Comparison of ENCODE assay signal across 34 cellular contexts in the genomic region with DNA sequence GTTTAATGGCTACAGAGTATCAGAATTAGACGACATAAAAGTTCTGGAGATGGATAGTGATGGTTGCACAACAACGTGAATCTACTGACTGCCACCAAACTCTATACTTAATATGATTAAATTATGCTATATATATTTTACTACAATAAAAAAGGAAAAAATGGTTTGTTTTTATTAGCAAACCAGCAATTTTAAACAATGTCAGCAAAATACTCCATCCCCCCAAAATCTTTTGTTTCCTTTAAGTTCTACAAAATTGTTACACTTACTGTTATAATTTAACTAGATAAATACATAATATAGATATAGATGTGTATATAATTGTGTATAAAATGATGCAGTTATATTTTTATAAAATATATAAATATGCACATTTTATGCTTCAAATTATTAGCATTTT.
DNase-seq lines count a peak whose midpoint lies in the region; ATAC-seq, FAIRE-seq and TF ChIP-seq lines count a peak whose summit lies in the region.
"Had no signal": no experiment of that assay in that cellular context is flagged by ENCODE, and none has a peak within 500 bp of the region (broad histone marks: within the 10 kb centered on the region; RNA-seq: fewer than 3 reads in every experiment).

No MANE protein-coding gene starts in this region.

- H2BK5ac ChIP-seq in IMR-90 (ENCODE audit: low read depth, low read length, poor library complexity, severe bottlenecking): no peak overlapping the region

- TF ChIP-seq EP300 in HepG2 (IDR thresholded peaks at IDR 0.05; ENCODE audit: low read depth in 2 of 2, low read length in 2 of 2) (no peak), HepG2 (CRISPR knock-in tag; IDR thresholded peaks at IDR 0.05; ENCODE audit: borderline replicate concordance) (no peak), K562 (IDR thresholded peaks at IDR 0.05; ENCODE audit: low read length) (no peak)

- H2BK20ac ChIP-seq in IMR-90 (ENCODE audit: low read depth, low read length): no peak overlapping the region

- H3K9me3 ChIP-seq in HepG2 (ENCODE audit: low read length) (no peaks in the 10 kb centered on the region; the same call in 1 of the 2 replicates), right lobe of liver (no peaks in the 10 kb centered on the region), IMR-90 (ENCODE audit: control insufficient read depth, insufficient read depth, low read length) (no peaks in the 10 kb centered on the region; the same call in 1 of the 2 replicates), K562 (replicated peaks; ENCODE audit: control insufficient read depth, insufficient read depth, low read depth, low read length) (0 out of 2 replicates have a peak, but pooled peaks cover 3% of the 10 kb centered on the region), small intestine (ENCODE audit: control insufficient read depth, low read depth) (no peaks in the 10 kb centered on the region)
- H3K9me3 ChIP-seq: A549; BE2C; BLaER1; BLaER1 treated with 17β-estradiol and CSF1 and Interleukin-3, amounts not matched to agents 10 nM and 100 nM; Caco-2 had no signal

- H3K27me3 ChIP-seq in HepG2 (ENCODE audit: control insufficient read depth in 1 of 2, insufficient read depth in 2 of 2, low read length in 2 of 2) (no peaks in the 10 kb centered on the region), right lobe of liver (no peaks in the 10 kb centered on the region), IMR-90 (ENCODE audit: control insufficient read depth, insufficient read depth, low read length) (no peaks in the 10 kb centered on the region), K562 (ENCODE audit: control insufficient read depth in 2 of 2, insufficient read depth in 2 of 2, low read length in 2 of 2) (no peaks in the 10 kb centered on the region), small intestine (ENCODE audit: control insufficient read depth in 2 of 2, insufficient read depth in 2 of 2, low read length in 2 of 2) (no peaks in the 10 kb centered on the region)
- H3K27me3 ChIP-seq: BE2C; BLaER1; BLaER1 treated with 17β-estradiol and CSF1 and Interleukin-3, amounts not matched to agents 10 nM and 100 nM had no signal

- BruUV-seq in HepG2 (replicated peaks; lab: Mats Ljungman, UMichigan) (no TSS peak), IMR-90 (replicated peaks; lab: Mats Ljungman, UMichigan) (no TSS peak), K562 (replicated peaks; lab: Mats Ljungman, UMichigan) (no TSS peak)

- TF ChIP-seq RAD21 in HepG2 (CRISPR knock-in tag; IDR thresholded peaks at IDR 0.05) (no peak), IMR-90 (IDR thresholded peaks at IDR 0.05; ENCODE audit: low read length) (no peak), K562 (CRISPR knock-in tag; conservative IDR thresholded peaks at IDR 0.05 in 1 of 2, IDR thresholded peaks at IDR 0.05 in 1 of 2) (no peak)

- H2BK120ac ChIP-seq in IMR-90 (ENCODE audit: low read depth, low read length): no peak overlapping the region

- DNase-seq in HepG2 (ENCODE audit: low spot score) (no peak), right lobe of liver (no peak), IMR-90 (no peak), K562 (ENCODE audit: extremely low read depth in 1 of 4, low spot score in 3 of 4) (no peak), small intestine (no peak), NCI-H2196 treated with DMSO at 0.1 percent for 48 hours (lab: John Stamatoyannopoulos, UW; ENCODE audit: unreplicated experiment) (no peak), DMS 273 (lab: John Stamatoyannopoulos, UW; ENCODE audit: unreplicated experiment) (no peak)
- DNase-seq in activated naive CD4-positive, alpha-beta T cell treated with Interleukin-2 at 50 U/mL for 16 hours: no peak
- DNase-seq: 8988T; ACHN; AML-193; BE2C; C1 segment of cervical spinal cord; Caco-2; Calu3; CD4-positive, alpha-beta memory T cell; CD4-positive, alpha-beta T cell; CD4-positive, CD25-positive, alpha-beta regulatory T cell; CD8-positive, alpha-beta memory T cell; CD8-positive, alpha-beta T cell; COR-L47; DMS 273 treated with DMSO at 0.1 percent for 48 hours; DMS153; DMS53; DMS79; DMS79 treated with DMSO at 0.1 percent for 48 hours; DND-41; EL had no signal

- H4K20me1 ChIP-seq in HepG2 (ENCODE audit: insufficient read depth, low read length) (no peaks in the 10 kb centered on the region), IMR-90 (ENCODE audit: insufficient read depth, low read length) (no peaks in the 10 kb centered on the region), K562 (replicated peaks; ENCODE audit: control insufficient read depth, insufficient read depth, low read length) (no peaks in the 10 kb centered on the region)
- H4K20me1 ChIP-seq: BLaER1; BLaER1 treated with 17β-estradiol and CSF1 and Interleukin-3, amounts not matched to agents 10 nM and 100 nM had no signal

- WGBS in HepG2 (ENCODE audit: low lambda C conversion rate): 28% methylated on average over 2 of the region's 2 CpGs
- 61% methylated on average over 2 of the region's 2 CpGs for WGBS in right lobe of liver (ENCODE audit: insufficient coverage, low coverage, low lambda C conversion rate, missing lambda C conversion rate)
- WGBS in IMR-90 (ENCODE audit: extremely low coverage in 2 of 2, insufficient read length in 1 of 2), 2 experiments: no CpG with 5 or more reads among the region's 2 CpGs
- 0% methylated on average over 2 of the region's 2 CpGs for WGBS in K562 (ENCODE audit: insufficient coverage, low coverage, missing lambda C conversion rate)
- WGBS in small intestine, 3 donors: 88 to 98% (median 91%) methylated on average over 2 of the region's 2 CpGs

- no peak overlapping the region for H2AFZ ChIP-seq in HepG2 (ENCODE audit: low read length)
- H2AFZ ChIP-seq in IMR-90 (replicated peaks; ENCODE audit: low read length, poor library complexity): no peak overlapping the region
- H2AFZ ChIP-seq in K562 (ENCODE audit: low read depth, low read length): no peak overlapping the region

- no peak overlapping the region for H3K23ac ChIP-seq in IMR-90 (ENCODE audit: low read depth, low read length)

- H3K9me1 ChIP-seq in IMR-90 (ENCODE audit: insufficient read depth, low read length): no peaks in the 10 kb centered on the region
- no peaks in the 10 kb centered on the region for H3K9me1 ChIP-seq in K562 (ENCODE audit: control insufficient read depth, insufficient read depth, low read length)

- ATAC-seq in HepG2 (no peak), right lobe of liver (no peak), IMR-90 (ENCODE audit: low read depth) (no peak), K562 (no peak)
- ATAC-seq: A549; CD8-positive, alpha-beta T cell had no signal

- H3K14ac ChIP-seq in IMR-90 (replicated peaks; ENCODE audit: low read depth, low read length): no peak overlapping the region

- CTCF ChIA-PET in HepG2 (lab: Yijun Ruan, JAX; ENCODE audit: low intra/inter-chr PET ratio, low total read pairs) (no interaction called here), IMR-90 (lab: Yijun Ruan, JAX) (no interaction called here), K562 (lab: Yijun Ruan, JAX; ENCODE audit: low intra/inter-chr PET ratio) (no interaction called here)

- no peak overlapping the region for H3K4ac ChIP-seq in IMR-90 (ENCODE audit: low read depth, low read length)

- no peak overlapping the region for H3K18ac ChIP-seq in IMR-90 (ENCODE audit: low read depth, low read length)

- H4K5ac ChIP-seq in IMR-90 (ENCODE audit: low read depth, low read length): no peak overlapping the region

- in situ Hi-C loops in HepG2 (cut with HindIII; ENCODE audit: extremely low pct_ligation_motif_present, low pct_unique_long_range_greater_than_20kb): no loop called here
- in situ Hi-C loops in IMR-90 (cut with MboI; ENCODE audit: low sequenced_read_pairs): no loop called here
- in situ Hi-C loops in K562 (cut with MboI): no loop called here

- POLR2A ChIA-PET in HepG2 (lab: Yijun Ruan, JAX): no interaction called here
- POLR2A ChIA-PET in IMR-90 (lab: Charles Lee; ENCODE audit: unreplicated experiment): no interaction called here
- POLR2A ChIA-PET in K562 (lab: Yijun Ruan, JAX): no interaction called here

- no peak overlapping the region for H4K91ac ChIP-seq in IMR-90 (ENCODE audit: insufficient read depth, low read depth, low read length)

- H3K79me2 ChIP-seq in HepG2 (ENCODE audit: insufficient read depth, low read length) (no peaks in the 10 kb centered on the region), K562 (ENCODE audit: control insufficient read depth, insufficient read depth, low read length) (no peaks in the 10 kb centered on the region)

- no peak overlapping the region for H3K4me2 ChIP-seq in HepG2 (ENCODE audit: low read depth, low read length)
- no peak overlapping the region for H3K4me2 ChIP-seq in IMR-90 (ENCODE audit: low read depth, low read length)
- no peak overlapping the region for H3K4me2 ChIP-seq in K562 (ENCODE audit: insufficient read depth, low read length)
- H3K4me2 ChIP-seq: A549; BLaER1; BLaER1 treated with 17β-estradiol and CSF1 and Interleukin-3, amounts not matched to agents 10 nM and 100 nM had no signal

- FAIRE-seq in HepG2 (lab: Jason Lieb, UNC): no peak
- no peak for FAIRE-seq in K562 (lab: Jason Lieb, UNC)
- peak; percentile 47 for FAIRE-seq in small intestine (lab: Jason Lieb, UNC)
- FAIRE-seq: A204.1, D721Med had no signal

- H3K9ac ChIP-seq in HepG2 (ENCODE audit: insufficient read depth, low read depth, low read length): no peak overlapping the region
- no peak overlapping the region for H3K9ac ChIP-seq in IMR-90 (ENCODE audit: low read depth, low read length)
- no peak overlapping the region for H3K9ac ChIP-seq in K562 (ENCODE audit: insufficient read depth in 1 of 2, low read depth in 2 of 2, low read length in 2 of 2)
- H3K9ac ChIP-seq: BLaER1; BLaER1 treated with 17β-estradiol and CSF1 and Interleukin-3, amounts not matched to agents 10 nM and 100 nM had no signal

- H3K27ac ChIP-seq in HepG2 (ENCODE audit: extremely low read length, insufficient read depth, low read length) (no peak overlapping the region), right lobe of liver (no peak overlapping the region), IMR-90 (ENCODE audit: insufficient read depth, low read length) (no peak overlapping the region), K562 (ENCODE audit: extremely low read depth, low read depth, low read length) (no peak overlapping the region), small intestine (ENCODE audit: low read depth in 1 of 2, low read length in 1 of 2) (no peak overlapping the region)
- H3K27ac ChIP-seq: A549; BLaER1; BLaER1 treated with 17β-estradiol and CSF1 and Interleukin-3, amounts not matched to agents 10 nM and 100 nM; C4-2B had no signal

- dilution Hi-C loops in IMR-90 (cut with HindIII; ENCODE audit: low sequenced_read_pairs, unreplicated experiment): no loop called here

- TF ChIP-seq CTCF in HepG2 (CRISPR knock-in tag; IDR thresholded peaks at IDR 0.05): no peak
- TF ChIP-seq CTCF in right lobe of liver (IDR thresholded peaks at IDR 0.05): no peak
- no peak for TF ChIP-seq CTCF in IMR-90 (conservative IDR thresholded peaks at IDR 0.05; ENCODE audit: low read depth, low read length)
- no peak for TF ChIP-seq CTCF in K562 (IDR thresholded peaks at IDR 0.05 in 2 of 3, conservative IDR thresholded peaks at IDR 0.05 in 1 of 3; ENCODE audit: insufficient read depth in 2 of 3, low read depth in 1 of 3, low read length in 3 of 3)

- H4K8ac ChIP-seq in IMR-90 (ENCODE audit: low read depth in 2 of 2, low read length in 2 of 2): no peak overlapping the region

- no peaks in the 10 kb centered on the region for H3K4me1 ChIP-seq in HepG2 (ENCODE audit: insufficient read depth, low read length)
- no peaks in the 10 kb centered on the region for H3K4me1 ChIP-seq in right lobe of liver
- no peaks in the 10 kb centered on the region for H3K4me1 ChIP-seq in IMR-90 (ENCODE audit: control insufficient read depth, insufficient read depth, low read length)
- no peaks in the 10 kb centered on the region for H3K4me1 ChIP-seq in K562 (replicated peaks in 1 of 2; ENCODE audit: control insufficient read depth in 2 of 2, insufficient read depth in 2 of 2, low read length in 2 of 2)
- H3K4me1 ChIP-seq in small intestine (ENCODE audit: control insufficient read depth in 2 of 2, insufficient read depth in 1 of 2, low read depth in 1 of 2, low read length in 1 of 2): no peaks in the 10 kb centered on the region
- H3K4me1 ChIP-seq: A549; BE2C; BLaER1; BLaER1 treated with 17β-estradiol and CSF1 and Interleukin-3, amounts not matched to agents 10 nM and 100 nM; Caco-2 had no signal

- H3K79me1 ChIP-seq in IMR-90 (ENCODE audit: low read depth in 1 of 2, low read length in 2 of 2): no peaks in the 10 kb centered on the region

- H2AK9ac ChIP-seq in IMR-90 (replicated peaks; ENCODE audit: low read depth, low read length, poor library complexity): no peak overlapping the region

- no peak overlapping the region for H3K56ac ChIP-seq in IMR-90 (ENCODE audit: extremely low read depth, insufficient read depth, low read length)

- TF ChIP-seq POLR2A in HepG2 (IDR thresholded peaks at IDR 0.05; ENCODE audit: insufficient read depth in 1 of 2, low read depth in 2 of 2, low read length in 2 of 2): no peak
- TF ChIP-seq POLR2A in right lobe of liver (IDR thresholded peaks at IDR 0.05): no peak
- no peak for TF ChIP-seq POLR2A in IMR-90 (IDR thresholded peaks at IDR 0.05; ENCODE audit: low read depth, low read length)
- no peak for TF ChIP-seq POLR2A in K562 (conservative IDR thresholded peaks at IDR 0.05)

- no peak overlapping the region for H2BK15ac ChIP-seq in IMR-90 (ENCODE audit: low read depth, low read length)

- H3K36me3 ChIP-seq in HepG2 (replicated peaks in 1 of 2; ENCODE audit: control insufficient read depth in 1 of 2, insufficient read depth in 2 of 2, low read length in 2 of 2) (no peaks in the 10 kb centered on the region), right lobe of liver (no peaks in the 10 kb centered on the region), IMR-90 (ENCODE audit: control insufficient read depth, insufficient read depth, low read length) (no peaks in the 10 kb centered on the region), K562 (ENCODE audit: control insufficient read depth, insufficient read depth, low read length) (no peaks in the 10 kb centered on the region), small intestine (ENCODE audit: control insufficient read depth in 2 of 2, insufficient read depth in 2 of 2, low read length in 2 of 2) (no peaks in the 10 kb centered on the region)
- H3K36me3 ChIP-seq: BE2C; BLaER1; BLaER1 treated with 17β-estradiol and CSF1 and Interleukin-3, amounts not matched to agents 10 nM and 100 nM had no signal

- H2AK5ac ChIP-seq in IMR-90 (ENCODE audit: low read depth, low read length): no peak overlapping the region

- H3K4me3 ChIP-seq in HepG2 (replicated peaks in 1 of 3; ENCODE audit: insufficient read depth in 1 of 3, low read depth in 2 of 3, low read length in 3 of 3) (no peak overlapping the region), right lobe of liver (no peak overlapping the region), IMR-90 (ENCODE audit: insufficient read depth, low read depth, low read length) (no peak overlapping the region), K562 (no peak overlapping the region), small intestine (ENCODE audit: low read depth in 1 of 2, low read length in 2 of 2) (no peak overlapping the region)
- H3K4me3 ChIP-seq: A549; BLaER1; BLaER1 treated with 17β-estradiol and CSF1 and Interleukin-3, amounts not matched to agents 10 nM and 100 nM had no signal

- intact Hi-C loops in HepG2 (cut with micrococcal nuclease; ENCODE audit: unreplicated experiment) (no loop called here), right lobe of liver (cut with DNase I) (no loop called here), IMR-90 (cut with micrococcal nuclease) (no loop called here), K562 (cut with micrococcal nuclease) (no loop called here)

Comparison
In these comparisons a context has a peak if more than half of its experiments do, and no peak if none do; other contexts are left out.
1. Of the 241 proteins assayed by ChIP-seq in both HepG2 and K562: peak only in HepG2: MAFK; only in K562: none; in both: MAFF; in neither: 239.